ENCODE assay signal across 9 cellular contexts in the genomic region with DNA sequence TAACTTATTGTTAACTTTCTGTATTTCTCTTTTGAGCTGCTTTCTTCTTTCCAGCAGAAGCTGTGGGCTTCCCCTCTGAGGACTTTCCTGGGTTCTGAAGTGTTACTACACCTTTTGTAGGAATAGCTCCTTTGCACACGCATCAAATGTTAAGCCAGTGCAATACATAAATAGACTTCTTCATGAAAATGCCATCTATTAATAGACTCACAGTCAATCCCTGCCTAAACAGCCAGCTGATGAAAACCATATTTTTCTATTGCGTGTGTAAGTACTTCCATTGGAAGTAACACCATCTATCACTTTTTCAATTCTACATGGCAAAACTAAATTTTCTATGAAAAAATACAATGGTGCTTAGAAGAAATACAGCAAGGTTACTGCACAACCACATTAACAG. TPM values are rescaled to one million over a fixed set of nuclear protein-coding genes. Genes with fewer than 3 reads are reported as not detected.
A peak's percentile ranks its signal among the peaks of the same experiment; 100 is the strongest.
DNase-seq lines count a peak whose midpoint lies in the region; ATAC-seq and TF ChIP-seq lines count a peak whose summit lies in the region.
"Had no signal": no experiment of that assay in that cellular context is flagged by ENCODE, and none has a peak within 500 bp of the region (broad histone marks: within the 10 kb centered on the region; RNA-seq: fewer than 3 reads in every experiment).

No MANE protein-coding gene starts in this region.

- no peaks in the 10 kb centered on the region for H3K9me3 ChIP-seq in Caco-2
- no peaks in the 10 kb centered on the region for H3K9me3 ChIP-seq in OCI-LY1 (ENCODE audit: low read length)
- no peaks in the 10 kb centered on the region for H3K9me3 ChIP-seq in liver (ENCODE audit: control insufficient read depth in 4 of 4, low read length in 3 of 4)

- no peaks in the 10 kb centered on the region for H3K4me1 Mint-ChIP-seq in Caco-2 (ENCODE audit: low read depth, unreplicated experiment)

- H3K4me2 ChIP-seq in OCI-LY1 (ENCODE audit: low read length), result peak overlapping the region; percentile 77

- intact Hi-C loops in Caco-2 (cut with micrococcal nuclease; ENCODE audit: unreplicated experiment), result no loop called here

- H3K4me1 ChIP-seq in Caco-2 (0 out of 2 replicates have a peak, but pooled peaks cover 9% of the 10 kb centered on the region), OCI-LY1 (ENCODE audit: insufficient read depth, low read length, severe bottlenecking) (peaks cover 41% of the 10 kb centered on the region), liver (ENCODE audit: control insufficient read depth in 4 of 4, insufficient read depth in 4 of 4, low read length in 3 of 4) (peaks cover 0 to 24% (median 4%) of the 10 kb centered on the region in 4 donors)

- H3K9me2 ChIP-seq in OCI-LY1 (ENCODE audit: low read depth, low read length), result no peaks in the 10 kb centered on the region

- H3K9me3 Mint-ChIP-seq in Caco-2 (ENCODE audit: unreplicated experiment), result no peaks in the 10 kb centered on the region
- H3K9me3 Mint-ChIP-seq: CD14-positive monocyte had no signal

- WGBS in liver, result 22% methylated on average over 2 of the region's 2 CpGs

- H3K36me3 ChIP-seq in Caco-2 (ENCODE audit: control insufficient read depth, insufficient read depth, low read length), result no peaks in the 10 kb centered on the region
- no peaks in the 10 kb centered on the region for H3K36me3 ChIP-seq in OCI-LY1 (ENCODE audit: insufficient read depth, low read length)
- H3K36me3 ChIP-seq in liver (ENCODE audit: control insufficient read depth in 4 of 4, insufficient read depth in 3 of 4, low read depth in 1 of 4, low read length in 3 of 4), result peaks cover 0 to 2% (median 0%) of the 10 kb centered on the region in 4 donors

- CTCF ChIA-PET in Caco-2 (lab: Charles Lee), result no interaction called here

- H4K20me1 ChIP-seq in OCI-LY1 (ENCODE audit: insufficient read depth, low read length), result no peaks in the 10 kb centered on the region

- H3K4me3 Mint-ChIP-seq in Caco-2 (ENCODE audit: unreplicated experiment), result peak overlapping the region; percentile 53

- H3K4me3 ChIP-seq in Caco-2 (ENCODE audit: low read depth, low read length) (no peak overlapping the region), OCI-LY1 (ENCODE audit: low read depth, low read length, poor library complexity, severe bottlenecking) (peak overlapping the region; percentile 76), liver (ENCODE audit: low read depth in 1 of 3, low read length in 3 of 3) (peak overlapping the region; percentile 56 to 95 (median 75))

- H3K9ac ChIP-seq in OCI-LY1 (ENCODE audit: low read length), result peak overlapping the region; percentile 85
- H3K9ac ChIP-seq in liver (ENCODE audit: low read depth in 1 of 2, low read length in 2 of 2), result peak overlapping the region; percentile 85 to 95

- H3K27ac Mint-ChIP-seq in Caco-2 (ENCODE audit: unreplicated experiment), result no peak overlapping the region

- no peak overlapping the region for H2AFZ ChIP-seq in OCI-LY1 (ENCODE audit: low read length)

- no peak for TF ChIP-seq RAD21 in liver (IDR thresholded peaks at IDR 0.05)

- BruUV-seq in Caco-2 (replicated peaks; lab: Mats Ljungman, UMichigan), result no TSS peak

- peak overlapping the region; percentile 88 for H3K27ac ChIP-seq in OCI-LY1 (ENCODE audit: low read depth, low read length, poor library complexity, severe bottlenecking)
- peak overlapping the region; percentile 88 to 98 for H3K27ac ChIP-seq in liver (ENCODE audit: low read depth in 1 of 2, low read length in 2 of 2)

- TF ChIP-seq CTCF in Caco-2 (IDR thresholded peaks at IDR 0.05; ENCODE audit: insufficient read depth in 1 of 2, low read depth in 1 of 2, low read length in 1 of 2, severe bottlenecking in 1 of 2, unreplicated experiment in 1 of 2), result no peak
- TF ChIP-seq CTCF in OCI-LY1 (IDR thresholded peaks at IDR 0.05; ENCODE audit: low read length), result no peak
- TF ChIP-seq CTCF in liver (IDR thresholded peaks at IDR 0.05; ENCODE audit: low read depth, low read length, missing input control), result no peak

- H3K27me3 ChIP-seq in Caco-2 (replicated peaks; ENCODE audit: control insufficient read depth, insufficient read depth, low read length) (no peaks in the 10 kb centered on the region), OCI-LY1 (ENCODE audit: insufficient read depth, low read length) (no peaks in the 10 kb centered on the region), liver (ENCODE audit: control insufficient read depth in 4 of 4, insufficient read depth in 4 of 4, low read length in 3 of 4) (no peaks in the 10 kb centered on the region)

- ATAC-seq in GM21786 (IDR thresholded peaks at IDR 0.05; ENCODE audit: unreplicated experiment), result peak; percentile 1

- H3K36me3 Mint-ChIP-seq in Caco-2 (ENCODE audit: insufficient read depth, unreplicated experiment), result no peaks in the 10 kb centered on the region
- H3K36me3 Mint-ChIP-seq: CD14-positive monocyte had no signal

- H3F3A ChIP-seq in OCI-LY1 (ENCODE audit: insufficient read depth, low read length), result no peaks in the 10 kb centered on the region; the same call in 1 of the 2 replicates

- H3K79me2 ChIP-seq in OCI-LY1 (ENCODE audit: insufficient read depth, low read length), result no peaks in the 10 kb centered on the region

- peaks cover 11% of the 10 kb centered on the region for H3K27me3 Mint-ChIP-seq in Caco-2 (ENCODE audit: insufficient read depth, unreplicated experiment)

- POLR2A ChIA-PET in Caco-2 (lab: Charles Lee), result no interaction called here

- no peak for DNase-seq in Caco-2
- DNase-seq in activated naive CD4-positive, alpha-beta T cell (lab: John Stamatoyannopoulos, UW), result no peak
- DNase-seq in islet precursor cell, result no peak
- no peak for DNase-seq in NK-92 treated with Interleukin-12 subunit alpha and Interleukin-12 subunit beta, amount 100 ng/mL, for 24 hours (lab: John Stamatoyannopoulos, UW)
- DNase-seq in activated effector memory CD4-positive, alpha-beta T cell treated with Interleukin-2 at 50 U/mL for 16 hours, result no peak

TF ChIP-seq in liver, 16 proteins besides CTCF, POLR2A, EP300 and RAD21:
- TF ChIP-seq, protein P1, sequence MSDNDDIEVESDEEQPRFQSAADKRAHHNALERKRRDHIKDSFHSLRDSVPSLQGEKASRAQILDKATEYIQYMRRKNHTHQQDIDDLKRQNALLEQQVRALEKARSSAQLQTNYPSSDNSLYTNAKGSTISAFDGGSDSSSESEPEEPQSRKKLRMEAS (IDR thresholded peaks at IDR 0.05), result no peak
- TF ChIP-seq, protein P2, sequence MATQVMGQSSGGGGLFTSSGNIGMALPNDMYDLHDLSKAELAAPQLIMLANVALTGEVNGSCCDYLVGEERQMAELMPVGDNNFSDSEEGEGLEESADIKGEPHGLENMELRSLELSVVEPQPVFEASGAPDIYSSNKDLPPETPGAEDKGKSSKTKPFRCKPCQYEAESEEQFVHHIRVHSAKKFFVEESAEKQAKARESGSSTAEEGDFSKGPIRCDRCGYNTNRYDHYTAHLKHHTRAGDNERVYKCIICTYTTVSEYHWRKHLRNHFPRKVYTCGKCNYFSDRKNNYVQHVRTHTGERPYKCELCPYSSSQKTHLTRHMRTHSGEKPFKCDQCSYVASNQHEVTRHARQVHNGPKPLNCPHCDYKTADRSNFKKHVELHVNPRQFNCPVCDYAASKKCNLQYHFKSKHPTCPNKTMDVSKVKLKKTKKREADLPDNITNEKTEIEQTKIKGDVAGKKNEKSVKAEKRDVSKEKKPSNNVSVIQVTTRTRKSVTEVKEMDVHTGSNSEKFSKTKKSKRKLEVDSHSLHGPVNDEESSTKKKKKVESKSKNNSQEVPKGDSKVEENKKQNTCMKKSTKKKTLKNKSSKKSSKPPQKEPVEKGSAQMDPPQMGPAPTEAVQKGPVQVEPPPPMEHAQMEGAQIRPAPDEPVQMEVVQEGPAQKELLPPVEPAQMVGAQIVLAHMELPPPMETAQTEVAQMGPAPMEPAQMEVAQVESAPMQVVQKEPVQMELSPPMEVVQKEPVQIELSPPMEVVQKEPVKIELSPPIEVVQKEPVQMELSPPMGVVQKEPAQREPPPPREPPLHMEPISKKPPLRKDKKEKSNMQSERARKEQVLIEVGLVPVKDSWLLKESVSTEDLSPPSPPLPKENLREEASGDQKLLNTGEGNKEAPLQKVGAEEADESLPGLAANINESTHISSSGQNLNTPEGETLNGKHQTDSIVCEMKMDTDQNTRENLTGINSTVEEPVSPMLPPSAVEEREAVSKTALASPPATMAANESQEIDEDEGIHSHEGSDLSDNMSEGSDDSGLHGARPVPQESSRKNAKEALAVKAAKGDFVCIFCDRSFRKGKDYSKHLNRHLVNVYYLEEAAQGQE (IDR thresholded peaks at IDR 0.05), result peak; percentile 45
- no peak for TF ChIP-seq FOXA1 (IDR thresholded peaks at IDR 0.05)
- no peak for TF ChIP-seq SP1 (IDR thresholded peaks at IDR 0.05)
- no peak for TF ChIP-seq RXRA (IDR thresholded peaks at IDR 0.05)
TF ChIP-seq in liver: peak in this region for 1.

RNA-seq across cellular contexts. Expression of a gene that starts 1.4 kb away (rescaled TPM):
- total RNA-seq in Caco-2 (2022) (0.18 and 0.21 TPM in 2 replicates), liver (100 to 1,000 TPM in 1 of 2 donors, 1 to 10 TPM in 1; 6.7 to 409 TPM)
- 10 to 100 TPM; 61.5 to 93.8 TPM for polyA plus RNA-seq in liver
- polyA plus RNA-seq: CD14-positive monocyte had no signal
